ENCODE assay signal across 8 cellular contexts in the genomic region with DNA sequence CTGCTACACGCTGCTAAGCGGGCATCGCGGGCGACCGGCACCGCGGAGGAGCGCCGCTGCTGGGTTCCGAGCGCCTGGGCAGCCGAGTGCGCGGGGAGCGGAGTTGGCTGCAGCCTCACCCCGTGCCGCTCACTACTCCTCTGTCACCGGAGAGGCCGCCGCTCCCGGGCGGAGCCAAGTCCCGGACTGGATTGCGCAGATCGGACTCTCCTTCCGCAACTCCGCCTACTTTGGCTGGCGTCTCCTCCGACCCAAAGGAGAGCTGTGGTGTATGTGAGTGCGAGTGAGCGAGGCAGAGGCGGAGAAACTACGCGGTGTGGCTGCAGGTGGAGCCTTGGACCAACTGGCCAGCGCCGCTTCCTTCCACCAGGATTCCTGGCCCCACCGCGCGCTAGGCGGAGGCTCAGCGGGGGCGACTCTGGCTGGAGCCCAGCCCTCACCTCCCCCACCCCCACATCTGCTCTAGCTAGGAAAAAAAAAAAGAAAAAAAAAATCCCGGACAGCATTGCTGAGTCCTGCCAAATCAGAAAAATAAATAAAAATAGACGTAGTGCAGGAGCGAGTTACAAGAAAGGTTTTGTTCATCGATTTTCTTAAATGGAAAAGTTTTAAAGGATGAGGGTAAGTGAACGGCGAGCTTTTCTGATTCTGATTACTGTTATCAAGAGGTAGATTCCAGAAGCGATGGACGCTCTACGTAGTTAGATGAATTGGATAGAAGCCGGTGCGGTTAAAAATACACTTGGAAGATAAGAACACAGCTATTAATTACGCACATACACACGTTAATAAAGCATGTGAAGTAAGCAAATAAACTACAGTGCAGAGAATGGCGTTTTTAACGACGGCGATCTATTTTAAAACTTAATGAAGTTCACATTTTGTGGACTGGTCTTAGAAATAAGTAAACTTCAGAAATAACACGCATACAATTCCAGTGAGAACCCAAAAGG. TPM values are rescaled to one million over a fixed set of nuclear protein-coding genes. Genes with fewer than 3 reads are reported as not detected.
DNase-seq lines count a peak whose midpoint lies in the region; ATAC-seq and TF ChIP-seq lines count a peak whose summit lies in the region.

A gene with protein sequence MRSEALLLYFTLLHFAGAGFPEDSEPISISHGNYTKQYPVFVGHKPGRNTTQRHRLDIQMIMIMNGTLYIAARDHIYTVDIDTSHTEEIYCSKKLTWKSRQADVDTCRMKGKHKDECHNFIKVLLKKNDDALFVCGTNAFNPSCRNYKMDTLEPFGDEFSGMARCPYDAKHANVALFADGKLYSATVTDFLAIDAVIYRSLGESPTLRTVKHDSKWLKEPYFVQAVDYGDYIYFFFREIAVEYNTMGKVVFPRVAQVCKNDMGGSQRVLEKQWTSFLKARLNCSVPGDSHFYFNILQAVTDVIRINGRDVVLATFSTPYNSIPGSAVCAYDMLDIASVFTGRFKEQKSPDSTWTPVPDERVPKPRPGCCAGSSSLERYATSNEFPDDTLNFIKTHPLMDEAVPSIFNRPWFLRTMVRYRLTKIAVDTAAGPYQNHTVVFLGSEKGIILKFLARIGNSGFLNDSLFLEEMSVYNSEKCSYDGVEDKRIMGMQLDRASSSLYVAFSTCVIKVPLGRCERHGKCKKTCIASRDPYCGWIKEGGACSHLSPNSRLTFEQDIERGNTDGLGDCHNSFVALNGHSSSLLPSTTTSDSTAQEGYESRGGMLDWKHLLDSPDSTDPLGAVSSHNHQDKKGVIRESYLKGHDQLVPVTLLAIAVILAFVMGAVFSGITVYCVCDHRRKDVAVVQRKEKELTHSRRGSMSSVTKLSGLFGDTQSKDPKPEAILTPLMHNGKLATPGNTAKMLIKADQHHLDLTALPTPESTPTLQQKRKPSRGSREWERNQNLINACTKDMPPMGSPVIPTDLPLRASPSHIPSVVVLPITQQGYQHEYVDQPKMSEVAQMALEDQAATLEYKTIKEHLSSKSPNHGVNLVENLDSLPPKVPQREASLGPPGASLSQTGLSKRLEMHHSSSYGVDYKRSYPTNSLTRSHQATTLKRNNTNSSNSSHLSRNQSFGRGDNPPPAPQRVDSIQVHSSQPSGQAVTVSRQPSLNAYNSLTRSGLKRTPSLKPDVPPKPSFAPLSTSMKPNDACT (minus strand): TSS at position 142 of the 953 bp plus-strand sequence. CDS start 69,879 bp downstream, outside the sequence.

- H3K27ac Mint-ChIP-seq in CD8-positive, alpha-beta T cell, result no peak within 1 kb of the TSS
- peak within 1 kb of the TSS; percentile 76 for H3K27ac Mint-ChIP-seq in activated T-helper 1 cell treated with anti-CD3 and anti-CD28 coated beads, Interleukin-12 subunit alpha, Interleukin-12 subunit beta, Interleukin-2, Interleukin-4 antibody, amounts not matched to agents 30 ng/mL and 10 ng/mL and 1 ng/mL, durations not matched to agents 14 hours and 24 hours and 36 hours
- H3K27ac Mint-ChIP-seq in naive thymus-derived CD8-positive, alpha-beta T cell, result no peak within 1 kb of the TSS

- no peak for ATAC-seq in CD8-positive, alpha-beta T cell
- peak; percentile 67 for ATAC-seq in GM19324 (IDR thresholded peaks at IDR 0.05; ENCODE audit: low FRiP score, unreplicated experiment)
- ATAC-seq in HG03378 (IDR thresholded peaks at IDR 0.05; ENCODE audit: unreplicated experiment), result peak; percentile 46
- peak in 1 of 2 donors; percentile 41 for ATAC-seq in naive thymus-derived CD8-positive, alpha-beta T cell

- intact Hi-C loops in CD8-positive, alpha-beta T cell (cut with DNase I, micrococcal nuclease), result no loop called here
- intact Hi-C loops in activated T-helper 1 cell treated with anti-CD3 and anti-CD28 coated beads, Interleukin-12 subunit alpha, Interleukin-12 subunit beta, Interleukin-2, Interleukin-4 antibody, amounts not matched to agents 30 ng/mL and 10 ng/mL and 1 ng/mL, durations not matched to agents 14 hours and 24 hours and 36 hours (cut with micrococcal nuclease), result loop anchor here (5.0 kb wide), 3 partner anchors 438 to 758 kb away; partner anchors contain the start of genes CDO1 and LVRN

- no peaks in the 10 kb centered on the region for H3K36me3 Mint-ChIP-seq in CD8-positive, alpha-beta T cell
- H3K36me3 Mint-ChIP-seq in activated T-helper 1 cell treated with anti-CD3 and anti-CD28 coated beads, Interleukin-12 subunit alpha, Interleukin-12 subunit beta, Interleukin-2, Interleukin-4 antibody, amounts not matched to agents 30 ng/mL and 10 ng/mL and 1 ng/mL, durations not matched to agents 14 hours and 24 hours and 36 hours (ENCODE audit: low read depth), result no peaks in the 10 kb centered on the region
- peaks cover 0 to 3% (median 2%) of the 10 kb centered on the region in 3 donors for H3K36me3 Mint-ChIP-seq in naive thymus-derived CD8-positive, alpha-beta T cell

- peaks cover 10% of the 10 kb centered on the region for H3K27me3 ChIP-seq in CD8-positive, alpha-beta T cell (ENCODE audit: insufficient read depth, low read length)

- DNase-seq in CD8-positive, alpha-beta T cell, result no peak
- DNase-seq in NCI-H524 (lab: John Stamatoyannopoulos, UW) (peak; percentile 89 to 96), fibroblast of villous mesenchyme (ENCODE audit: low read depth) (peak; percentile 80), superior temporal gyrus (ENCODE audit: extremely low spot score) (peak; percentile 94)
- DNase-seq in activated T-helper 1 cell treated with anti-CD3 and anti-CD28 coated beads, Interleukin-12 subunit alpha, Interleukin-12 subunit beta, Interleukin-2, Interleukin-4 antibody, amounts not matched to agents 30 ng/mL and 10 ng/mL and 1 ng/mL, durations not matched to agents 14 hours and 24 hours and 36 hours (ENCODE audit: low spot score), result peak; percentile 59
- no peak for DNase-seq in naive thymus-derived CD8-positive, alpha-beta T cell

- peaks cover 60% of the 10 kb centered on the region for H3K27me3 Mint-ChIP-seq in CD8-positive, alpha-beta T cell (ENCODE audit: low read depth)
- peaks cover 77% of the 10 kb centered on the region for H3K27me3 Mint-ChIP-seq in activated T-helper 1 cell treated with anti-CD3 and anti-CD28 coated beads, Interleukin-12 subunit alpha, Interleukin-12 subunit beta, Interleukin-2, Interleukin-4 antibody, amounts not matched to agents 30 ng/mL and 10 ng/mL and 1 ng/mL, durations not matched to agents 14 hours and 24 hours and 36 hours (ENCODE audit: insufficient read depth)
- H3K27me3 Mint-ChIP-seq in naive thymus-derived CD8-positive, alpha-beta T cell, result peaks cover 36 to 77% (median 60%) of the 10 kb centered on the region in 5 donors

- peaks cover 18% of the 10 kb centered on the region for H3K4me1 Mint-ChIP-seq in CD8-positive, alpha-beta T cell (ENCODE audit: low read depth)
- H3K4me1 Mint-ChIP-seq in activated T-helper 1 cell treated with anti-CD3 and anti-CD28 coated beads, Interleukin-12 subunit alpha, Interleukin-12 subunit beta, Interleukin-2, Interleukin-4 antibody, amounts not matched to agents 30 ng/mL and 10 ng/mL and 1 ng/mL, durations not matched to agents 14 hours and 24 hours and 36 hours (ENCODE audit: low read depth), result peaks cover 26% of the 10 kb centered on the region
- peaks cover 15 to 28% (median 25%) of the 10 kb centered on the region in 4 donors for H3K4me1 Mint-ChIP-seq in naive thymus-derived CD8-positive, alpha-beta T cell

- POLR2A ChIA-PET in CD8-positive, alpha-beta T cell (lab: Charles Lee), result no interaction called here
- POLR2A ChIA-PET in naive thymus-derived CD8-positive, alpha-beta T cell (lab: Charles Lee), result no interaction called here

- H3K9me3 ChIP-seq in CD8-positive, alpha-beta T cell (ENCODE audit: low read length), result no peaks in the 10 kb centered on the region

- no peak within 1 kb of the TSS for H3K27ac ChIP-seq in CD8-positive, alpha-beta T cell (ENCODE audit: low read depth, low read length)

- no peaks in the 10 kb centered on the region for H3K9me3 Mint-ChIP-seq in CD8-positive, alpha-beta T cell
- no peaks in the 10 kb centered on the region for H3K9me3 Mint-ChIP-seq in activated T-helper 1 cell treated with anti-CD3 and anti-CD28 coated beads, Interleukin-12 subunit alpha, Interleukin-12 subunit beta, Interleukin-2, Interleukin-4 antibody, amounts not matched to agents 30 ng/mL and 10 ng/mL and 1 ng/mL, durations not matched to agents 14 hours and 24 hours and 36 hours
- H3K9me3 Mint-ChIP-seq in naive thymus-derived CD8-positive, alpha-beta T cell, result peaks cover 0 to 1% (median 0%) of the 10 kb centered on the region in 9 donors

- CTCF ChIA-PET in CD8-positive, alpha-beta T cell (lab: Charles Lee), result no interaction called here

- H3K4me3 Mint-ChIP-seq in CD8-positive, alpha-beta T cell, result peak within 1 kb of the TSS; percentile 69
- peak within 1 kb of the TSS; percentile 81 for H3K4me3 Mint-ChIP-seq in activated T-helper 1 cell treated with anti-CD3 and anti-CD28 coated beads, Interleukin-12 subunit alpha, Interleukin-12 subunit beta, Interleukin-2, Interleukin-4 antibody, amounts not matched to agents 30 ng/mL and 10 ng/mL and 1 ng/mL, durations not matched to agents 14 hours and 24 hours and 36 hours
- peak within 1 kb of the TSS; percentile 63 to 86 (median 74) for H3K4me3 Mint-ChIP-seq in naive thymus-derived CD8-positive, alpha-beta T cell

- peaks cover 6% of the 10 kb centered on the region for H3K4me1 ChIP-seq in CD8-positive, alpha-beta T cell (ENCODE audit: insufficient read depth, low read length)

- no peaks in the 10 kb centered on the region for H3K36me3 ChIP-seq in CD8-positive, alpha-beta T cell (ENCODE audit: insufficient read depth, low read length)

- TF ChIP-seq CTCF in CD8-positive, alpha-beta T cell (IDR thresholded peaks at IDR 0.05), result no peak
- TF ChIP-seq CTCF in fibroblast of villous mesenchyme (IDR thresholded peaks at IDR 0.05; ENCODE audit: insufficient read depth, low read depth, low read length), result no peak

- no peak within 1 kb of the TSS for H3K4me3 ChIP-seq in CD8-positive, alpha-beta T cell (ENCODE audit: low read depth, low read length)
- H3K4me3 ChIP-seq in fibroblast of villous mesenchyme (ENCODE audit: low read depth, low read length), result peak within 1 kb of the TSS; percentile 61

RNA-seq across cellular contexts. Expression of the gene that starts here (rescaled TPM):
- total RNA-seq in CD8-positive, alpha-beta T cell, result not detected
- total RNA-seq in activated T-helper 1 cell treated with anti-CD3 and anti-CD28 coated beads, Interleukin-12 subunit alpha, Interleukin-12 subunit beta, Interleukin-2, Interleukin-4 antibody, amounts not matched to agents 30 ng/mL and 10 ng/mL and 1 ng/mL, durations not matched to agents 14 hours and 24 hours and 36 hours, result 0.23 and 0.39 TPM in 2 replicates
- 0.97 and 2.2 TPM in 2 replicates for total RNA-seq in fibroblast of villous mesenchyme
- not detected for total RNA-seq in naive thymus-derived CD8-positive, alpha-beta T cell
- polyA plus RNA-seq in naive thymus-derived CD8-positive, alpha-beta T cell, result under 1 TPM; 0.18 to 0.69 (median 0.22) TPM

Comparison
In these comparisons a context has a peak if more than half of its experiments do, and no peak if none do; other contexts are left out.
1. Peak in DNase-seq in activated T-helper 1 cell treated with anti-CD3 and anti-CD28 coated beads, Interleukin-12 subunit alpha, Interleukin-12 subunit beta, Interleukin-2, Interleukin-4 antibody, amounts not matched to agents 30 ng/mL and 10 ng/mL and 1 ng/mL, durations not matched to agents 14 hours and 24 hours and 36 hours; RNA of the gene not detected or under 1 TPM.
2. DNase-seq: peak in NCI-H524 (2 of 2), fibroblast of villous mesenchyme (single experiment) and superior temporal gyrus (single experiment); none in CD8-positive, alpha-beta T cell (0 of 7) and naive thymus-derived CD8-positive, alpha-beta T cell (0 of 10).
3. Peak in every context shown above with its lines, with median percentiles within 50 percentile points of each other: H3K4me3 Mint-ChIP-seq.